20 cellular contexts compared by ENCODE assay signal in the genomic region with DNA sequence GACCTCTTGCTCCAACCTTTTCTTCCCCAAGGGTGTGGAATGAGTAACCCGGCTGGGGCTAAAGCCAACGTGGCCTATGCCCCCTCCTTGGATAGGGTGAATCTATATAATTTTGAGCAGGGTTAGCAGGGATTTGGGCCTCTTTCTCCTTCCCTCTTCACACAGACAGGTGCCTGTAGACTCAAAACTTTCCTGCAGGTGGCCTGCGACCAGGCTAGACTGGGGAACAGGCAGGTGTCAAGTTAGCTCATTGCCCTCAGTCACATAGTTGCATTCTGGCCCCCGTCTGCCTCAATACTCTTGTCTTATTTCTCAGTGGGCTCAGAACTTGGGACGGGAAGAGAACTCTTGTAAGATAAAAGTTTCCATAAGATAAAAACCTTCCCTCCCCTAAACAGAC.
DNase-seq lines count a peak whose midpoint lies in the region; ATAC-seq and TF ChIP-seq lines count a peak whose summit lies in the region.
"Had no signal": no experiment of that assay in that cellular context is flagged by ENCODE, and none has a peak within 500 bp of the region (broad histone marks: within the 10 kb centered on the region; RNA-seq: fewer than 3 reads in every experiment).

No MANE protein-coding gene starts in this region.

- H4K20me1 ChIP-seq in KMS-11 (ENCODE audit: insufficient read depth): no peaks in the 10 kb centered on the region

- H3K4me1 ChIP-seq in KMS-11 (ENCODE audit: low read depth, poor library complexity, severe bottlenecking): peaks cover 100% of the 10 kb centered on the region
- H3K4me1 ChIP-seq: Caco-2 had no signal

- no peak overlapping the region for H3K4me3 Mint-ChIP-seq in activated B cell treated with CpG ODN at 0.5 μM for 24 hours
- H3K4me3 Mint-ChIP-seq in progenitor cell of endocrine pancreas (ENCODE audit: low read depth): no peak overlapping the region
- H3K4me3 Mint-ChIP-seq: activated naive CD8-positive, alpha-beta T cell; stimulated activated naive CD8-positive, alpha-beta T cell treated with anti-CD3 and anti-CD28 coated beads, Interleukin-15, amount 100 ng/mL, for 72 hours had no signal

- H3K36me3 Mint-ChIP-seq in activated B cell treated with CpG ODN at 0.5 μM for 24 hours (ENCODE audit: low read depth): peaks cover 10% of the 10 kb centered on the region
- peaks cover 8% of the 10 kb centered on the region for H3K36me3 Mint-ChIP-seq in progenitor cell of endocrine pancreas (ENCODE audit: insufficient read depth)

- no peaks in the 10 kb centered on the region for H3K27me3 Mint-ChIP-seq in activated B cell treated with CpG ODN at 0.5 μM for 24 hours
- no peaks in the 10 kb centered on the region for H3K27me3 Mint-ChIP-seq in progenitor cell of endocrine pancreas
- H3K27me3 Mint-ChIP-seq: activated naive CD8-positive, alpha-beta T cell; stimulated activated naive CD8-positive, alpha-beta T cell treated with anti-CD3 and anti-CD28 coated beads, Interleukin-15, amount 100 ng/mL, for 72 hours had no signal

- 0 out of 2 replicates have a peak overlapping the region, but pooled peaks have one; percentile 6 for H3K9ac ChIP-seq in KMS-11

- no peak overlapping the region for H3K27ac Mint-ChIP-seq in activated B cell treated with CpG ODN at 0.5 μM for 24 hours
- peak overlapping the region; percentile 50 for H3K27ac Mint-ChIP-seq in progenitor cell of endocrine pancreas
- H3K27ac Mint-ChIP-seq: activated naive CD8-positive, alpha-beta T cell had no signal

- POLR2A ChIA-PET in activated B cell treated with CpG ODN at 0.5 μM for 24 hours (lab: Charles Lee): no interaction called here

- no peaks in the 10 kb centered on the region for H3K79me2 ChIP-seq in KMS-11 (ENCODE audit: insufficient read depth, low read depth)

- H3K9me3 Mint-ChIP-seq in activated B cell treated with CpG ODN at 0.5 μM for 24 hours (no peaks in the 10 kb centered on the region), progenitor cell of endocrine pancreas (ENCODE audit: low read depth) (no peaks in the 10 kb centered on the region)
- H3K9me3 Mint-ChIP-seq: stimulated activated naive CD8-positive, alpha-beta T cell treated with anti-CD3 and anti-CD28 coated beads, Interleukin-15, amount 100 ng/mL, for 72 hours had no signal

- no peaks in the 10 kb centered on the region for H3K36me3 ChIP-seq in KMS-11 (ENCODE audit: insufficient read depth)

- 0 out of 3 replicates have a peak, but pooled peaks have one; percentile 19 for TF ChIP-seq CTCF in GM12872 (IDR thresholded peaks at IDR 0.05; ENCODE audit: insufficient read depth, low read depth, low read length)
- peak; percentile 33; the same call in 1 of the 2 replicates for TF ChIP-seq CTCF in KMS-11 (conservative IDR thresholded peaks at IDR 0.05; ENCODE audit: low read depth, low read length)
- no peak for TF ChIP-seq CTCF in activated B cell treated with CpG ODN at 0.5 μM for 24 hours (IDR thresholded peaks at IDR 0.05)
- peak; percentile 28 for TF ChIP-seq CTCF in progenitor cell of endocrine pancreas (IDR thresholded peaks at IDR 0.05; ENCODE audit: unreplicated experiment)

- H3K4me2 ChIP-seq in KMS-11: peak overlapping the region; percentile 85

- ATAC-seq in activated B cell treated with CpG ODN at 0.5 μM for 24 hours (ENCODE audit: low read depth): peak; percentile 42
- ATAC-seq: stimulated activated naive CD8-positive, alpha-beta T cell treated with anti-CD3 and anti-CD28 coated beads, Interleukin-15, amount 100 ng/mL, for 72 hours had no signal

- H2AFZ ChIP-seq in KMS-11 (ENCODE audit: low read depth): no peak overlapping the region

- intact Hi-C loops in activated B cell treated with CpG ODN at 0.5 μM for 24 hours (cut with micrococcal nuclease): no loop called here

- CTCF ChIA-PET in activated B cell treated with CpG ODN at 0.5 μM for 24 hours (lab: Charles Lee): interaction anchor here (0.7 to 10.5 kb wide), 3 partner anchors 109 to 245 kb away, joined by 4 to 174 read pairs (median 5); a partner anchor contains a TSS

- H3K4me3 ChIP-seq in KMS-11 (IDR thresholded peaks at IDR 0.05; ENCODE audit: insufficient read depth, low read depth, low read length): no peak overlapping the region
- H3K4me3 ChIP-seq: tibial nerve had no signal

- no peaks in the 10 kb centered on the region for H3K27me3 ChIP-seq in KMS-11 (ENCODE audit: insufficient read depth, low read depth)
- H3K27me3 ChIP-seq: tibial nerve had no signal

- DNase-seq in activated B cell treated with CpG ODN at 0.5 μM for 24 hours (no peak), progenitor cell of endocrine pancreas (ENCODE audit: low spot score, unreplicated experiment) (no peak), kidney tubule cell (ENCODE audit: low spot score) (no peak), 8988T (no peak), Ammon's horn (ENCODE audit: low spot score) (no peak)
- DNase-seq: Caco-2; cerebellar nuclear complex; erythroblast; NCI-H1436 treated with DMSO at 0.1 percent for 48 hours; NCI-H2171; NCI-H524; occipital lobe; retina; stimulated activated CD4-positive, alpha-beta T cell treated with anti-CD3 and anti-CD28 coated beads, Interleukin-4, amount 100 ng/mL, for 4 hours; stimulated activated naive CD8-positive, alpha-beta T cell treated with anti-CD3 and anti-CD28 coated beads, Interleukin-15, amount 100 ng/mL, for 72 hours; T1000 had no signal

- peak overlapping the region; percentile 91 for H3K27ac ChIP-seq in KMS-11
- H3K27ac ChIP-seq: tibial nerve had no signal

- H3K4me1 Mint-ChIP-seq in activated B cell treated with CpG ODN at 0.5 μM for 24 hours (peaks cover 15% of the 10 kb centered on the region), progenitor cell of endocrine pancreas (ENCODE audit: low read depth) (peaks cover 44% of the 10 kb centered on the region)
